In genomic region chr1:45033356-45033755, GRCh38 we compare ENCODE assay signal across 1 cellular context.
TF ChIP-seq lines count a peak whose summit lies in the region.

No MANE protein-coding gene starts in this region.

TF ChIP-seq in GM23338, 12 proteins besides CTCF, POLR2A, EP300 and RAD21 (continued from another document):
- TF ChIP-seq ETS1 (IDR thresholded peaks at IDR 0.05) (no peak), NANOG (IDR thresholded peaks at IDR 0.05; ENCODE audit: borderline replicate concordance) (no peak), ZNF331 (CRISPR knock-in tag; IDR thresholded peaks at IDR 0.05; ENCODE audit: low read depth) (no peak), EZH2 (IDR thresholded peaks at IDR 0.05; ENCODE audit: low read depth, unreplicated experiment) (no peak), ZNF462 (CRISPR knock-in tag; IDR thresholded peaks at IDR 0.05) (no peak), CREB1 (CRISPR knock-in tag; IDR thresholded peaks at IDR 0.05; ENCODE audit: low read depth) (no peak)
